In the genomic region with DNA sequence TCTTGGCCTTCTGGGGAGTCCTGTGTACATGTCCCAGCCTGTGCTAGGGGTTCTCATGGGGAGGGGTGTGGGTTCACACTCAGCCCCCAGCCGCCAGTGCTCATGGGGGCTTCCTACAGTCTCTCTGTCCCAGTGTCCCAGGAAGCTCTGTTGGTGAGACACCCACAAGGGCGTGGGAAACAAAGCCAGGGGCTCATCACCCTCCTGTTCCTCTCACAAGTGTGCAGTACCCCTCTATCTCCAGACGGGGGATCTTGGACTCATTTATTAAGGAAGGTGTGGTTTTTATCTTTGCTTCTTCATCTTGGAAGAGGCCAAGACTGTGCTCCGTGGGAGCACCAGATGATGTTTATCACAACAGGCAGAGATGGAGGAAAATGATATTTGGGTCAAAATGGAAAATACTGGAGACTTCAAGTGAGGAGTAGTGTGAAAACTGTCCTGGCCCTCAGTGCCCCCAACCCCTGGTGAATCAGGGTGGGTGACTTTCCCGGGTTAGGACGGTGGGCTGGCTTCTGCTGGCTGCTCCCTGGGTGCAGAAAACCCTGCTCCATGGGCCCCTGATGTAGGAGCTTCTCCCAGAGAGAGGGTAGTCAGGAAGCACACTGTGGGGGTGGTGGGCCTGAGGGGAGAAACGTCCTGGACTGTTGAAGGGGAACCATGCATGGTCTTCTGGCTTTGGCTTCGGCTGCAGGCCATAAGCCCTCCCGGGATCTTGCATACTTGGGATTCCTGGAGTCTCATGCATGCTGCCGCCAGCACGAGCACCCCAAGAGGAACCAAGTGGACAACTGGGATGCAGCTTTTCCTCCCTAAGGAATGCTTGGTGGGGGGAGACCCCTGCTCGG, we compare ENCODE assay signal across 10 cellular contexts. TPM values are rescaled to one million over a fixed set of nuclear protein-coding genes. Genes with fewer than 3 reads are reported as not detected.
DNase-seq lines count a peak whose midpoint lies in the region; ATAC-seq and TF ChIP-seq lines count a peak whose summit lies in the region.
"Had no signal": no experiment of that assay in that cellular context is flagged by ENCODE, and none has a peak within 500 bp of the region (broad histone marks: within the 10 kb centered on the region; RNA-seq: fewer than 3 reads in every experiment).

No MANE protein-coding gene starts in this region.

- H3K9me3 Mint-ChIP-seq in Caco-2 (ENCODE audit: unreplicated experiment) (no peaks in the 10 kb centered on the region), HFFc6 (no peaks in the 10 kb centered on the region)
- H3K9me3 Mint-ChIP-seq in activated CD4-positive, alpha-beta T cell treated with anti-CD3 and anti-CD28 coated beads, Interleukin-2, amount 10 ng/mL, durations not matched to agents 24 days and 14 days, result no peaks in the 10 kb centered on the region
- H3K9me3 Mint-ChIP-seq: memory B cell had no signal

- no peak overlapping the region for H2AFZ ChIP-seq in mesenchymal stem cell (ENCODE audit: low read depth, low read length)

- H3K4me3 Mint-ChIP-seq in Caco-2 (ENCODE audit: unreplicated experiment) (no peak overlapping the region), HFFc6 (no peak overlapping the region)
- no peak overlapping the region for H3K4me3 Mint-ChIP-seq in activated CD4-positive, alpha-beta T cell treated with anti-CD3 and anti-CD28 coated beads, Interleukin-2, amount 10 ng/mL, durations not matched to agents 24 days and 14 days
- H3K4me3 Mint-ChIP-seq: memory B cell had no signal

- H3K79me1 ChIP-seq in mesenchymal stem cell (replicated peaks; ENCODE audit: low read length, poor library complexity, severe bottlenecking), result peaks cover 2% of the 10 kb centered on the region

- CTCF ChIA-PET in Caco-2 (lab: Charles Lee), result no interaction called here

- no peak overlapping the region for H3K18ac ChIP-seq in mesenchymal stem cell (ENCODE audit: low read depth in 1 of 2, low read length in 2 of 2)

- H3K36me3 Mint-ChIP-seq in Caco-2 (ENCODE audit: insufficient read depth, unreplicated experiment) (no peaks in the 10 kb centered on the region), HFFc6 (ENCODE audit: low read depth) (no peaks in the 10 kb centered on the region)
- no peaks in the 10 kb centered on the region for H3K36me3 Mint-ChIP-seq in activated CD4-positive, alpha-beta T cell treated with anti-CD3 and anti-CD28 coated beads, Interleukin-2, amount 10 ng/mL, durations not matched to agents 24 days and 14 days (ENCODE audit: low read depth)
- H3K36me3 Mint-ChIP-seq: memory B cell had no signal

- H4K91ac ChIP-seq in mesenchymal stem cell (ENCODE audit: low read length), result no peak overlapping the region

- no peaks in the 10 kb centered on the region for H3K9me3 ChIP-seq in Caco-2
- no peaks in the 10 kb centered on the region for H3K9me3 ChIP-seq in mesenchymal stem cell (ENCODE audit: control insufficient read depth, low read length)

- intact Hi-C loops in Caco-2 (cut with micrococcal nuclease; ENCODE audit: unreplicated experiment), result loop anchor here (5.0 kb wide), 2 partner anchors 38 to 67 kb away; no protein-coding TSS in a partner anchor
- intact Hi-C loops in activated CD4-positive, alpha-beta T cell treated with anti-CD3 and anti-CD28 coated beads, Interleukin-2, amount 10 ng/mL, durations not matched to agents 24 days and 14 days (cut with micrococcal nuclease), result no loop called here

- peak overlapping the region in 1 of 2 experiments; percentile 3 for H3K14ac ChIP-seq in mesenchymal stem cell (ENCODE audit: low read length in 2 of 2)

- H3K4me1 Mint-ChIP-seq in Caco-2 (ENCODE audit: low read depth, unreplicated experiment) (peaks cover 13% of the 10 kb centered on the region), HFFc6 (ENCODE audit: low read depth) (peaks cover 14% of the 10 kb centered on the region)
- H3K4me1 Mint-ChIP-seq in activated CD4-positive, alpha-beta T cell treated with anti-CD3 and anti-CD28 coated beads, Interleukin-2, amount 10 ng/mL, durations not matched to agents 24 days and 14 days, result no peaks in the 10 kb centered on the region
- H3K4me1 Mint-ChIP-seq: memory B cell had no signal

- whole genome bisulfite sequencing in mesenchymal stem cell, result 54% methylated on average over 12 of the region's 12 CpGs

- no peaks in the 10 kb centered on the region for H3K36me3 ChIP-seq in Caco-2 (ENCODE audit: control insufficient read depth, insufficient read depth, low read length)
- peaks cover 0 to 18% of the 10 kb centered on the region in 2 experiments for H3K36me3 ChIP-seq in mesenchymal stem cell (ENCODE audit: control insufficient read depth in 1 of 2, insufficient read depth in 2 of 2, low read depth in 1 of 2, low read length in 2 of 2)

- H3K23ac ChIP-seq in mesenchymal stem cell (ENCODE audit: low read length in 2 of 2), result no peak overlapping the region

- BruUV-seq in Caco-2 (replicated peaks; lab: Mats Ljungman, UMichigan), result no TSS peak

- H3K27ac ChIP-seq in VCaP (no peak overlapping the region), mesenchymal stem cell (ENCODE audit: low read length, poor library complexity, severe bottlenecking) (peak overlapping the region; percentile 92)

- POLR2A ChIA-PET in Caco-2 (lab: Charles Lee), result no interaction called here

- H3K27me3 Mint-ChIP-seq in Caco-2 (ENCODE audit: insufficient read depth, unreplicated experiment), result peaks cover 3% of the 10 kb centered on the region
- peaks cover 2% of the 10 kb centered on the region; the same call in 1 of the 2 replicates for H3K27me3 Mint-ChIP-seq in HFFc6 (ENCODE audit: insufficient read depth)
- H3K27me3 Mint-ChIP-seq in activated CD4-positive, alpha-beta T cell treated with anti-CD3 and anti-CD28 coated beads, Interleukin-2, amount 10 ng/mL, durations not matched to agents 24 days and 14 days, result peaks cover 38% of the 10 kb centered on the region

- H3K27ac Mint-ChIP-seq in Caco-2 (ENCODE audit: unreplicated experiment) (no peak overlapping the region), HFFc6 (no peak overlapping the region)
- no peak overlapping the region for H3K27ac Mint-ChIP-seq in activated CD4-positive, alpha-beta T cell treated with anti-CD3 and anti-CD28 coated beads, Interleukin-2, amount 10 ng/mL, durations not matched to agents 24 days and 14 days
- H3K27ac Mint-ChIP-seq: memory B cell had no signal

- DNase-seq in Caco-2 (no peak), HFFc6 (peak; percentile 31), mesenchymal stem cell (peak; percentile 45), GM19238 (ENCODE audit: insufficient read length, low spot score) (no peak)
- DNase-seq in activated CD4-positive, alpha-beta T cell treated with anti-CD3 and anti-CD28 coated beads, Interleukin-2, amount 10 ng/mL, durations not matched to agents 24 days and 14 days, result no peak

- H3K27me3 ChIP-seq in Caco-2 (replicated peaks; ENCODE audit: control insufficient read depth, insufficient read depth, low read length) (no peaks in the 10 kb centered on the region), mesenchymal stem cell (ENCODE audit: control insufficient read depth in 1 of 2, insufficient read depth in 1 of 2, low read length in 2 of 2) (peaks cover 0 to 7% of the 10 kb centered on the region in 2 experiments)

- H2BK5ac ChIP-seq in mesenchymal stem cell (ENCODE audit: low read depth, low read length, poor library complexity, severe bottlenecking), result peak overlapping the region; percentile 93

- H3K4ac ChIP-seq in mesenchymal stem cell (ENCODE audit: low read depth in 1 of 2, low read length in 2 of 2), result no peak overlapping the region

- peak overlapping the region; percentile 17 for H3K4me2 ChIP-seq in mesenchymal stem cell (ENCODE audit: low read length, poor library complexity, severe bottlenecking)

- H3K9ac ChIP-seq in mesenchymal stem cell (ENCODE audit: low read length), result no peak overlapping the region

- peaks cover 17% of the 10 kb centered on the region for H3K4me1 ChIP-seq in Caco-2
- H3K4me1 ChIP-seq in mesenchymal stem cell (ENCODE audit: control insufficient read depth, insufficient read depth, low read depth, low read length), result peaks cover 34% of the 10 kb centered on the region

- H3K4me3 ChIP-seq in Caco-2 (ENCODE audit: low read depth, low read length), result no peak overlapping the region
- no peak overlapping the region for H3K4me3 ChIP-seq in mesenchymal stem cell (ENCODE audit: insufficient read depth in 1 of 2, low read depth in 1 of 2, low read length in 2 of 2)

- H2BK120ac ChIP-seq in mesenchymal stem cell (ENCODE audit: low read depth, low read length), result no peak overlapping the region

- peak overlapping the region; percentile 99 for H2AK5ac ChIP-seq in mesenchymal stem cell (ENCODE audit: low read length, severe bottlenecking)

- ATAC-seq in HG03442 (IDR thresholded peaks at IDR 0.05; ENCODE audit: unreplicated experiment) (no peak), HG03108 (IDR thresholded peaks at IDR 0.05; ENCODE audit: unreplicated experiment) (no peak)

- peak; percentile 32 to 54 for TF ChIP-seq CTCF in Caco-2 (IDR thresholded peaks at IDR 0.05; ENCODE audit: insufficient read depth in 1 of 2, low read depth in 1 of 2, low read length in 1 of 2, severe bottlenecking in 1 of 2, unreplicated experiment in 1 of 2)
- peak; percentile 75 for TF ChIP-seq CTCF in HFFc6 (IDR thresholded peaks at IDR 0.05)
- peak; percentile 34 for TF ChIP-seq CTCF in VCaP (conservative IDR thresholded peaks at IDR 0.05)

- H2BK15ac ChIP-seq in mesenchymal stem cell (ENCODE audit: low read depth, poor library complexity, severe bottlenecking), result peak overlapping the region; percentile 30

- H4K8ac ChIP-seq in mesenchymal stem cell (ENCODE audit: low read length), result no peak overlapping the region

- H2BK12ac ChIP-seq in mesenchymal stem cell (ENCODE audit: low read length in 2 of 2), result no peak overlapping the region

RNA-seq across cellular contexts. Expression of gene TMEM171, which starts 15.3 kb away (rescaled TPM):
- total RNA-seq in Caco-2 (2022), result 0.86 and 1.2 TPM in 2 replicates
- total RNA-seq in HFFc6 (2021; fragmentation: NEBNext Ultra II Directional; extraction: Animal tissue kit (Norgen Biotek cat#: 25700)), result 1 to 10 TPM; 1.1 to 2.1 (median 1.4) TPM
- polyA plus RNA-seq in mesenchymal stem cell (2013, experiment 1 of 2), result 0.47 TPM
- 0.56 TPM for polyA plus RNA-seq in mesenchymal stem cell (2013, experiment 2 of 2)
- total RNA-seq in activated CD4-positive, alpha-beta T cell treated with anti-CD3 and anti-CD28 coated beads, Interleukin-2, amount 10 ng/mL, durations not matched to agents 24 days and 14 days, result not detected in 2 replicates
- total RNA-seq: activated CD8-positive, alpha-beta memory T cell treated with anti-CD3 and anti-CD28 coated beads for 36 hours had no signal

RNA-seq across cellular contexts. Expression of gene TMEM174, which starts 37.3 kb away (rescaled TPM):
- total RNA-seq in Caco-2 (2022), result not detected in 2 replicates
- not detected for total RNA-seq in HFFc6 (2021; fragmentation: NEBNext Ultra II Directional; extraction: Animal tissue kit (Norgen Biotek cat#: 25700))
- not detected for polyA plus RNA-seq in mesenchymal stem cell (2013, experiment 1 of 2)
- polyA plus RNA-seq in mesenchymal stem cell (2013, experiment 2 of 2), result not detected
- not detected in 2 replicates for total RNA-seq in activated CD4-positive, alpha-beta T cell treated with anti-CD3 and anti-CD28 coated beads, Interleukin-2, amount 10 ng/mL, durations not matched to agents 24 days and 14 days
- total RNA-seq: activated CD8-positive, alpha-beta memory T cell treated with anti-CD3 and anti-CD28 coated beads for 36 hours had no signal

Comparison
In these comparisons a context has a peak if more than half of its experiments do, and no peak if none do; other contexts are left out.
1. DNase-seq: peak in HFFc6 (single experiment) and mesenchymal stem cell (single experiment); none in Caco-2 (0 of 2), GM19238 (single experiment) and activated CD4-positive, alpha-beta T cell treated with anti-CD3 and anti-CD28 coated beads, Interleukin-2, amount 10 ng/mL, durations not matched to agents 24 days and 14 days (single experiment).
2. Peak in every context shown above with its lines, with median percentiles within 50 percentile points of each other: CTCF ChIP-seq.